In the genomic region with DNA sequence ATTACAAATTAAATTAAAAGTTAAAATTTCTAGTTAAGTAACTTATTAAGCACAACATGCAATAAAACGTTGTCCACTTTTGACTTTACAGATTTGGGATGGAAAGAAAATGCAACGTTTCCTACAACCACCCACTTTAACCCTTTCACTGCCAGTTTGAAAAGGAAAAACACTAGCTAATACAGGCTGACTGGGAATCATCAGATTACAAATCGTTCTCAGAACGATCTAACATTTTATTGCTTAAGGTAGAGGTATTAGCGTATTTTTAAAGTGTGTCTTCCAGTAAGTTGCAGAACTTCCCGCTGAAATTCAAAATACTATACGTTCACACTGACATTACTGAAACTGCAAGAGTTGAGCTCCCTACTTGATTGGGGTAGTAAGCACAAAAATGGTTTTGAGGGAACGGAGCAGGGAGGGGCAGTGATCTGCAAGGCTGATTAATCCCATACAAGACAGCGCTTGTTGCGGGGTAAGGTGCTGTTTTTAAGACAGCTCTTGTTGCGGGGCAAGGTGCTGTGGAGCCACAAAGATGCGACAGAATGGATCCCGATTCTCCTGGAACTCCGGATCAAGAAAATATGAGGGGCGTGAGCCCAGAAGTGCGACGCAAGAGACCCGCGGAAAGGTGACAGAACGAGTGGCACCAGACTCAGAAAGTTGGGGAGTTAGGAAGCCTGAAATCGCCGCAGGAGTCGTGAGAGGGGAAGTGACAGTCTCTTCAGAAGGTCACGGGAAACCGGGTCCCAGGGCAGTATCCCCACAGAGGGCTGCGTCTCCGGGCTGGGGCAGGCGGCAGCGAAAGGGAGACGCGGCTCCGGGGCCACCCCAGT, we compare ENCODE assay signal across 8 cellular contexts. TPM values are rescaled to one million over a fixed set of nuclear protein-coding genes. Genes with fewer than 3 reads are reported as not detected.
DNase-seq lines count a peak whose midpoint lies in the region; ATAC-seq and TF ChIP-seq lines count a peak whose summit lies in the region.

No MANE protein-coding gene starts in this region.

- H3K14ac ChIP-seq in IMR-90 (replicated peaks; ENCODE audit: low read depth, low read length): peak overlapping the region; percentile 61

- in situ Hi-C loops in IMR-90 (cut with MboI; ENCODE audit: low sequenced_read_pairs): no loop called here

- no peak overlapping the region for H2BK20ac ChIP-seq in IMR-90 (ENCODE audit: low read depth, low read length)

- H3K27me3 ChIP-seq in IMR-90 (ENCODE audit: control insufficient read depth, insufficient read depth, low read length) (no peaks in the 10 kb centered on the region), esophagus squamous epithelium (no peaks in the 10 kb centered on the region)

- BruUV-seq in IMR-90 (replicated peaks; lab: Mats Ljungman, UMichigan): no TSS peak

- peak overlapping the region; percentile 61 for H4K91ac ChIP-seq in IMR-90 (ENCODE audit: insufficient read depth, low read depth, low read length)

- ATAC-seq in GM21717 (IDR thresholded peaks at IDR 0.05; ENCODE audit: unreplicated experiment) (peak; percentile 26), IMR-90 (ENCODE audit: low read depth) (peak; percentile 39), T-helper 17 cell (peak; percentile 41)
- peak; percentile 38 to 57 for ATAC-seq in naive thymus-derived CD8-positive, alpha-beta T cell

- WGBS in IMR-90 (ENCODE audit: extremely low coverage in 2 of 2, insufficient read length in 1 of 2), 2 experiments: 1% methylated on average over 22 of the region's 32 CpGs; no CpG with 5 or more reads in 1 of the 2 experiments
- WGBS in esophagus squamous epithelium, 2 donors: 0 to 1% methylated on average over 20 to 27 of the region's 32 CpGs

- peak overlapping the region; percentile 45 for H4K5ac ChIP-seq in IMR-90 (ENCODE audit: low read depth, low read length)

- POLR2A ChIA-PET in IMR-90 (lab: Charles Lee; ENCODE audit: unreplicated experiment): no interaction called here
- POLR2A ChIA-PET in naive thymus-derived CD8-positive, alpha-beta T cell (lab: Charles Lee): interaction anchor here (0.6 to 3.8 kb wide), 10 partner anchors 11 to 449 kb away, joined by 3 to 26 read pairs (median 4); partner anchors contain the start of genes ADGRF3 and SELENOI

- peak overlapping the region; percentile 23 to 76; a peak in 3 of 4 replicates for H4K8ac ChIP-seq in IMR-90 (ENCODE audit: low read depth in 2 of 2, low read length in 2 of 2)

- no peaks in the 10 kb centered on the region for H3K27me3 Mint-ChIP-seq in T-helper 17 cell
- no peaks in the 10 kb centered on the region for H3K27me3 Mint-ChIP-seq in naive thymus-derived CD8-positive, alpha-beta T cell

- peak overlapping the region; percentile 91 for H3K27ac ChIP-seq in IMR-90 (ENCODE audit: insufficient read depth, low read length)
- peak overlapping the region; percentile 95 to 99 (median 96) for H3K27ac ChIP-seq in esophagus squamous epithelium

- peak overlapping the region; percentile 75 for H3K4ac ChIP-seq in IMR-90 (ENCODE audit: low read depth, low read length)

- H4K20me1 ChIP-seq in IMR-90 (ENCODE audit: insufficient read depth, low read length): peaks cover 22% of the 10 kb centered on the region; the same call in 1 of the 2 replicates

- H3K4me3 Mint-ChIP-seq in T-helper 17 cell: peak overlapping the region; percentile 100
- H3K4me3 Mint-ChIP-seq in naive thymus-derived CD8-positive, alpha-beta T cell: peak overlapping the region; percentile 96 to 99 (median 98)

- TF ChIP-seq CTCF in IMR-90 (conservative IDR thresholded peaks at IDR 0.05; ENCODE audit: low read depth, low read length): no peak
- no peak for TF ChIP-seq CTCF in esophagus squamous epithelium (IDR thresholded peaks at IDR 0.05)

- no peaks in the 10 kb centered on the region for H3K36me3 Mint-ChIP-seq in T-helper 17 cell (ENCODE audit: low read depth)
- H3K36me3 Mint-ChIP-seq in naive thymus-derived CD8-positive, alpha-beta T cell: peaks cover 0 to 6% (median 0%) of the 10 kb centered on the region in 3 donors

- peak overlapping the region; percentile 45; the same call in 1 of the 2 replicates for H2AK5ac ChIP-seq in IMR-90 (ENCODE audit: low read depth, low read length)

- dilution Hi-C loops in IMR-90 (cut with HindIII; ENCODE audit: low sequenced_read_pairs, unreplicated experiment): no loop called here

- intact Hi-C loops in IMR-90 (cut with micrococcal nuclease): loop anchor here (1.0 to 10.0 kb wide), 6 partner anchors 55 to 331 kb away; partner anchors contain the start of genes ADGRF3 and SELENOI
- intact Hi-C loops in esophagus squamous epithelium (cut with DNase I): loop anchor here (10.0 kb wide), 1 partner anchor 61 kb away; no protein-coding TSS in a partner anchor

- H3K4me1 Mint-ChIP-seq in T-helper 17 cell: peaks cover 48% of the 10 kb centered on the region
- peaks cover 38 to 77% (median 67%) of the 10 kb centered on the region in 4 donors for H3K4me1 Mint-ChIP-seq in naive thymus-derived CD8-positive, alpha-beta T cell

- no peak for TF ChIP-seq RAD21 in IMR-90 (IDR thresholded peaks at IDR 0.05; ENCODE audit: low read length)

- H3K9me3 Mint-ChIP-seq in naive thymus-derived CD8-positive, alpha-beta T cell: no peaks in the 10 kb centered on the region

- H3K23ac ChIP-seq in IMR-90 (ENCODE audit: low read depth, low read length): peak overlapping the region; percentile 85

- H2BK5ac ChIP-seq in IMR-90 (ENCODE audit: low read depth, low read length, poor library complexity, severe bottlenecking): peak overlapping the region; percentile 75

- CTCF ChIA-PET in IMR-90 (lab: Yijun Ruan, JAX): no interaction called here

- no peaks in the 10 kb centered on the region; the same call in none of the 2 replicates for H3K36me3 ChIP-seq in IMR-90 (ENCODE audit: control insufficient read depth, insufficient read depth, low read length)
- H3K36me3 ChIP-seq in esophagus squamous epithelium: no peaks in the 10 kb centered on the region

- H2BK15ac ChIP-seq in IMR-90 (ENCODE audit: low read depth, low read length): no peak overlapping the region; the same call in 2 of the 3 replicates

- peak overlapping the region; percentile 92 for H3K56ac ChIP-seq in IMR-90 (ENCODE audit: extremely low read depth, insufficient read depth, low read length)

- H3K79me1 ChIP-seq in IMR-90 (ENCODE audit: low read depth in 1 of 2, low read length in 2 of 2): peaks cover 32 to 68% of the 10 kb centered on the region in 2 experiments

- H3K9me1 ChIP-seq in IMR-90 (ENCODE audit: insufficient read depth, low read length): peaks cover 9% of the 10 kb centered on the region

- peak overlapping the region; percentile 99 for H3K27ac Mint-ChIP-seq in T-helper 17 cell
- peak overlapping the region; percentile 97 to 100 (median 99) for H3K27ac Mint-ChIP-seq in naive thymus-derived CD8-positive, alpha-beta T cell

- H3K4me2 ChIP-seq in IMR-90 (ENCODE audit: low read depth, low read length): peak overlapping the region; percentile 92

- peak; percentile 27 for DNase-seq in SHP77 treated with DMSO at 0.1 percent for 48 hours (lab: John Stamatoyannopoulos, UW)
- no peak for DNase-seq in SHP77 (lab: John Stamatoyannopoulos, UW)
- peak; percentile 21 for DNase-seq in IMR-90
- peak in 1 of 3 donors; percentile 11 for DNase-seq in T-helper 17 cell
- no peak for DNase-seq in esophagus squamous epithelium (lab: John Stamatoyannopoulos, UW)
- peak in 2 of 10 donors; percentile 4 to 40 for DNase-seq in naive thymus-derived CD8-positive, alpha-beta T cell
- no peak for DNase-seq in AG08395 (ENCODE audit: low spot score)

- no peak overlapping the region; the same call in 1 of the 2 replicates for H3K18ac ChIP-seq in IMR-90 (ENCODE audit: low read depth, low read length)

- H3K4me1 ChIP-seq in IMR-90 (ENCODE audit: control insufficient read depth, insufficient read depth, low read length) (peaks cover 6% of the 10 kb centered on the region), esophagus squamous epithelium (peaks cover 22 to 81% (median 42%) of the 10 kb centered on the region in 3 donors)

- TF ChIP-seq POLR2A in IMR-90 (IDR thresholded peaks at IDR 0.05; ENCODE audit: low read depth, low read length) (no peak), esophagus squamous epithelium (IDR thresholded peaks at IDR 0.05) (no peak)

- peak overlapping the region; percentile 70 for H3K9ac ChIP-seq in IMR-90 (ENCODE audit: low read depth, low read length)

- peak overlapping the region; percentile 99 for H2AK9ac ChIP-seq in IMR-90 (replicated peaks; ENCODE audit: low read depth, low read length, poor library complexity)

- H3K4me3 ChIP-seq in IMR-90 (ENCODE audit: insufficient read depth, low read depth, low read length) (peak overlapping the region; percentile 91), esophagus squamous epithelium (peak overlapping the region; percentile 64 to 99 (median 80))

- H2BK120ac ChIP-seq in IMR-90 (ENCODE audit: low read depth, low read length): no peak overlapping the region

- H3K9me3 ChIP-seq in IMR-90 (ENCODE audit: control insufficient read depth, insufficient read depth, low read length) (no peaks in the 10 kb centered on the region), T-helper 17 cell (ENCODE audit: control insufficient read depth, low read length, poor library complexity, severe bottlenecking) (no peaks in the 10 kb centered on the region), esophagus squamous epithelium (no peaks in the 10 kb centered on the region)

- H2AFZ ChIP-seq in IMR-90 (replicated peaks; ENCODE audit: low read length, poor library complexity): peak overlapping the region; percentile 99

TF ChIP-seq in IMR-90, 13 proteins besides CTCF, POLR2A, EP300 and RAD21 (continues in another document):
- no peak for TF ChIP-seq CEBPB (IDR thresholded peaks at IDR 0.05; ENCODE audit: low read depth, low read length)

RNA-seq across cellular contexts. Expression of gene HADHA, which starts 0.6 kb away (rescaled TPM):
- total RNA-seq in IMR-90 (2012; rRNA removed): 111 TPM in 2 replicates
- 50.4 and 52.7 TPM in 2 replicates for polyA plus RNA-seq in IMR-90 (2012; rRNA removed)
- polyA plus RNA-seq in IMR-90 (2012; cell fraction: cytosol; rRNA removed): 19.6 and 40.0 TPM in 2 replicates
- 16.9 and 44.8 TPM in 2 replicates for polyA plus RNA-seq in IMR-90 (2012; cell fraction: nucleus; rRNA removed; ENCODE audit: low replicate concordance)
- 10 to 100 TPM; 77.7 to 78.5 TPM for total RNA-seq in T-helper 17 cell
- total RNA-seq in esophagus squamous epithelium: 100 to 1,000 TPM in 3 of 4 donors, 10 to 100 TPM in 1; 84.7 to 161 (median 116) TPM
- total RNA-seq in naive thymus-derived CD8-positive, alpha-beta T cell: 10 to 100 TPM; 98.9 to 99.7 TPM
- polyA plus RNA-seq in naive thymus-derived CD8-positive, alpha-beta T cell: 100 to 1,000 TPM; 107 to 147 (median 118) TPM

RNA-seq across cellular contexts. Expression of gene HADHB, which starts 0.9 kb away (rescaled TPM):
- total RNA-seq in IMR-90 (2012; rRNA removed) (79.8 and 80.5 TPM in 2 replicates), T-helper 17 cell (10 to 100 TPM; 45.9 to 46.3 TPM), esophagus squamous epithelium (100 to 1,000 TPM in 1 of 4 donors, 10 to 100 TPM in 3; 57.6 to 150 (median 85.1) TPM)
- 62.0 and 67.9 TPM in 2 replicates for polyA plus RNA-seq in IMR-90 (2012; rRNA removed)
- 34.5 and 64.4 TPM in 2 replicates for polyA plus RNA-seq in IMR-90 (2012; cell fraction: cytosol; rRNA removed)
- 13.4 and 56.2 TPM in 2 replicates for polyA plus RNA-seq in IMR-90 (2012; cell fraction: nucleus; rRNA removed; ENCODE audit: low replicate concordance)
- 10 to 100 TPM; 58.0 to 58.9 TPM for total RNA-seq in naive thymus-derived CD8-positive, alpha-beta T cell
- polyA plus RNA-seq in naive thymus-derived CD8-positive, alpha-beta T cell: 10 to 100 TPM; 80.2 to 93.9 (median 81.2) TPM

Comparison
In these comparisons a context has a peak if more than half of its experiments do, and no peak if none do; other contexts are left out.
1. DNase-seq: peak in SHP77 treated with DMSO at 0.1 percent for 48 hours (single experiment) and IMR-90 (single experiment); none in SHP77 (0 of 2), esophagus squamous epithelium (single experiment) and AG08395 (single experiment).
2. Peak in every context shown above with its lines, with median percentiles within 50 percentile points of each other: ATAC-seq.